Comparison of ENCODE assay signal across 20 cellular contexts in genomic region chr2:158828378-158829136, GRCh38. TPM values are rescaled to one million over a fixed set of nuclear protein-coding genes. Genes with fewer than 3 reads are reported as not detected.
DNase-seq lines count a peak whose midpoint lies in the region; ATAC-seq, FAIRE-seq and TF ChIP-seq lines count a peak whose summit lies in the region.
"Had no signal": no experiment of that assay in that cellular context is flagged by ENCODE, and none has a peak within 500 bp of the region (broad histone marks: within the 10 kb centered on the region; RNA-seq: fewer than 3 reads in every experiment).

No MANE protein-coding gene starts in this region.

- TF ChIP-seq POLR2A in A549 (IDR thresholded peaks at IDR 0.05; ENCODE audit: low read length) (no peak), upper lobe of left lung (IDR thresholded peaks at IDR 0.05) (no peak)

- H3K36me3 Mint-ChIP-seq in activated CD8-positive, alpha-beta memory T cell treated with anti-CD3 and anti-CD28 coated beads, Interleukin-2, amount 10 ng/mL, durations not matched to agents 7 days and 5 days: no peaks in the 10 kb centered on the region
- H3K36me3 Mint-ChIP-seq: immature natural killer cell had no signal

- no peaks in the 10 kb centered on the region for H3K27me3 ChIP-seq in osteoblast (ENCODE audit: insufficient read depth, low read length)
- no peaks in the 10 kb centered on the region for H3K27me3 ChIP-seq in upper lobe of left lung
- H3K27me3 ChIP-seq: Peyer's patch, suprapubic skin had no signal

- no peak overlapping the region for H2AFZ ChIP-seq in osteoblast (ENCODE audit: low read length)

- H3K4me1 Mint-ChIP-seq in activated CD8-positive, alpha-beta memory T cell treated with anti-CD3 and anti-CD28 coated beads, Interleukin-2, amount 10 ng/mL, durations not matched to agents 7 days and 5 days: no peaks in the 10 kb centered on the region
- H3K4me1 Mint-ChIP-seq: activated T-helper 17 cell treated with anti-CD3 and anti-CD28 coated beads, Interleukin-2, amount 50 U/mL, for 72 hours; immature natural killer cell had no signal

- no peaks in the 10 kb centered on the region for H4K20me1 ChIP-seq in osteoblast (ENCODE audit: insufficient read depth, low read length)

- H3K9me3 ChIP-seq in A549: no peaks in the 10 kb centered on the region
- no peaks in the 10 kb centered on the region for H3K9me3 ChIP-seq in osteoblast (ENCODE audit: low read depth, low read length)
- no peaks in the 10 kb centered on the region for H3K9me3 ChIP-seq in upper lobe of left lung
- H3K9me3 ChIP-seq: Peyer's patch, suprapubic skin had no signal

- H3K9me3 Mint-ChIP-seq in activated CD8-positive, alpha-beta memory T cell treated with anti-CD3 and anti-CD28 coated beads, Interleukin-2, amount 10 ng/mL, durations not matched to agents 7 days and 5 days (ENCODE audit: low read depth): no peaks in the 10 kb centered on the region
- H3K9me3 Mint-ChIP-seq: activated CD8-positive, alpha-beta T cell treated with anti-CD3 and anti-CD28 coated beads for 36 hours; activated T-helper 17 cell treated with anti-CD3 and anti-CD28 coated beads, Interleukin-2, amount 50 U/mL, for 72 hours; immature natural killer cell had no signal

- no peaks in the 10 kb centered on the region for H3K36me3 ChIP-seq in osteoblast (ENCODE audit: insufficient read depth, low read length)
- no peaks in the 10 kb centered on the region for H3K36me3 ChIP-seq in upper lobe of left lung
- H3K36me3 ChIP-seq: Peyer's patch, suprapubic skin had no signal

- no peak; a peak in 1 of 6 replicates for ATAC-seq in A549
- ATAC-seq in SK-N-SH treated with all-trans-retinoic acid at 6 μM for 48 hours: peak; percentile 77
- ATAC-seq in GM18909 (IDR thresholded peaks at IDR 0.05; ENCODE audit: poor library complexity, unreplicated experiment): no peak
- no peak for ATAC-seq in upper lobe of left lung (ENCODE audit: low FRiP score in 2 of 2)
- ATAC-seq in activated CD8-positive, alpha-beta memory T cell treated with anti-CD3 and anti-CD28 coated beads, Interleukin-2, amount 10 ng/mL, durations not matched to agents 7 days and 5 days: no peak
- ATAC-seq: activated CD8-positive, alpha-beta T cell treated with anti-CD3 and anti-CD28 coated beads for 36 hours; activated T-helper 17 cell treated with anti-CD3 and anti-CD28 coated beads, Interleukin-2, amount 50 U/mL, for 72 hours had no signal

- POLR2A ChIA-PET in A549 (lab: Yijun Ruan, JAX): no interaction called here

- TF ChIP-seq CTCF in A549 (IDR thresholded peaks at IDR 0.05) (no peak), fibroblast of pulmonary artery (IDR thresholded peaks at IDR 0.05; ENCODE audit: low read length, missing control alignments) (no peak), osteoblast (IDR thresholded peaks at IDR 0.05; ENCODE audit: extremely low read depth, low read depth, low read length) (no peak), upper lobe of left lung (IDR thresholded peaks at IDR 0.05) (no peak)

- no peak for DNase-seq in A549 (ENCODE audit: low read depth in 1 of 2, low spot score in 1 of 2)
- DNase-seq in fibroblast of pulmonary artery (ENCODE audit: low read depth): peak; percentile 59
- no peak for DNase-seq in osteoblast (ENCODE audit: insufficient read length, low spot score, missing footprints)
- DNase-seq in amygdala (lab: John Stamatoyannopoulos, UW): no peak
- DNase-seq in upper lobe of left lung: no peak
- no peak for DNase-seq in activated CD8-positive, alpha-beta memory T cell treated with anti-CD3 and anti-CD28 coated beads, Interleukin-2, amount 10 ng/mL, durations not matched to agents 7 days and 5 days
- DNase-seq: activated CD8-positive, alpha-beta T cell treated with anti-CD3 and anti-CD28 coated beads for 36 hours; effector CD8-positive, alpha-beta T cell; immature natural killer cell; NCI-H187 treated with DMSO at 0.1 percent for 48 hours; Peyer's patch; posterior cingulate gyrus had no signal

- TF ChIP-seq EP300 in A549 (IDR thresholded peaks at IDR 0.05) (no peak), upper lobe of left lung (IDR thresholded peaks at IDR 0.05) (no peak)

- no peak for TF ChIP-seq RAD21 in A549 (conservative IDR thresholded peaks at IDR 0.05 in 1 of 2, IDR thresholded peaks at IDR 0.05 in 1 of 2)

- H3K4me2 ChIP-seq in A549 (peak overlapping the region; percentile 22; the same call in 2 of the 3 replicates), osteoblast (ENCODE audit: insufficient read depth, low read length) (peak overlapping the region; percentile 30)

- H3K27me3 Mint-ChIP-seq in activated CD8-positive, alpha-beta memory T cell treated with anti-CD3 and anti-CD28 coated beads, Interleukin-2, amount 10 ng/mL, durations not matched to agents 7 days and 5 days: no peaks in the 10 kb centered on the region

- no peak overlapping the region for H3K27ac Mint-ChIP-seq in activated CD8-positive, alpha-beta memory T cell treated with anti-CD3 and anti-CD28 coated beads, Interleukin-2, amount 10 ng/mL, durations not matched to agents 7 days and 5 days
- H3K27ac Mint-ChIP-seq: activated CD8-positive, alpha-beta T cell treated with anti-CD3 and anti-CD28 coated beads for 36 hours; activated T-helper 17 cell treated with anti-CD3 and anti-CD28 coated beads, Interleukin-2, amount 50 U/mL, for 72 hours; immature natural killer cell had no signal

- peaks cover 9% of the 10 kb centered on the region; the same call in 1 of the 3 replicates for H3K4me1 ChIP-seq in A549
- H3K4me1 ChIP-seq in osteoblast (ENCODE audit: insufficient read depth, low read length): peaks cover 15% of the 10 kb centered on the region
- no peaks in the 10 kb centered on the region for H3K4me1 ChIP-seq in upper lobe of left lung
- H3K4me1 ChIP-seq: Peyer's patch, suprapubic skin had no signal

- H3K4me3 ChIP-seq in A549: no peak overlapping the region
- H3K4me3 ChIP-seq in fibroblast of pulmonary artery (replicated peaks; ENCODE audit: low read depth, low read length): no peak overlapping the region
- no peak overlapping the region for H3K4me3 ChIP-seq in osteoblast (ENCODE audit: insufficient read depth, low read length)
- H3K4me3 ChIP-seq in upper lobe of left lung: no peak overlapping the region
- H3K4me3 ChIP-seq: Peyer's patch, suprapubic skin had no signal

- CTCF ChIA-PET in A549 (lab: Yijun Ruan, JAX): no interaction called here
- CTCF ChIA-PET in activated CD8-positive, alpha-beta memory T cell treated with anti-CD3 and anti-CD28 coated beads, Interleukin-2, amount 10 ng/mL, durations not matched to agents 7 days and 5 days (lab: Charles Lee): interaction anchor here (1.2 kb wide), 1 partner anchor 16 kb away, joined by 3 read pairs; no protein-coding TSS in a partner anchor

- H3K79me2 ChIP-seq in osteoblast (ENCODE audit: insufficient read depth, low read length): no peaks in the 10 kb centered on the region

- H3K4me3 Mint-ChIP-seq in activated CD8-positive, alpha-beta memory T cell treated with anti-CD3 and anti-CD28 coated beads, Interleukin-2, amount 10 ng/mL, durations not matched to agents 7 days and 5 days: no peak overlapping the region
- H3K4me3 Mint-ChIP-seq: activated CD8-positive, alpha-beta T cell treated with anti-CD3 and anti-CD28 coated beads for 36 hours; activated T-helper 17 cell treated with anti-CD3 and anti-CD28 coated beads, Interleukin-2, amount 50 U/mL, for 72 hours; immature natural killer cell had no signal

- H3K27ac ChIP-seq in A549 (no peak overlapping the region), osteoblast (ENCODE audit: low read depth, low read length) (no peak overlapping the region), upper lobe of left lung (no peak overlapping the region)
- H3K27ac ChIP-seq: Peyer's patch, suprapubic skin had no signal

- 45% methylated on average over 4 of the region's 4 CpGs for WGBS in A549 (ENCODE audit: missing lambda C conversion rate)
- WGBS in upper lobe of left lung, 2 donors: 63 to 64% methylated on average over 4 of the region's 4 CpGs

- no peak for FAIRE-seq in A549 (lab: Jason Lieb, UNC)
- FAIRE-seq: GM18507 had no signal

TF ChIP-seq in A549, 52 proteins besides CTCF, POLR2A, EP300 and RAD21 (continues in another document):
- no peak for TF ChIP-seq JUN (IDR thresholded peaks at IDR 0.05)
- no peak for TF ChIP-seq PHF8 (IDR thresholded peaks at IDR 0.05; ENCODE audit: borderline replicate concordance, low read depth)
- no peak for TF ChIP-seq SMC3 (IDR thresholded peaks at IDR 0.05)
- no peak for TF ChIP-seq HOXB5 (CRISPR knock-in tag; IDR thresholded peaks at IDR 0.05)
- TF ChIP-seq EHMT2 (IDR thresholded peaks at IDR 0.05; ENCODE audit: low read depth): no peak
- TF ChIP-seq FOSL2 (IDR thresholded peaks at IDR 0.05): no peak
- no peak for TF ChIP-seq FOSL2 (CRISPR knock-in tag; IDR thresholded peaks at IDR 0.05)
- TF ChIP-seq ESRRA (IDR thresholded peaks at IDR 0.05; ENCODE audit: borderline replicate concordance, low read length): no peak

TF ChIP-seq in SK-N-SH treated with all-trans-retinoic acid at 6 μM for 48 hours, 23 proteins besides CTCF, POLR2A, EP300 and RAD21:
- TF ChIP-seq ISL1 (CRISPR knock-in tag; IDR thresholded peaks at IDR 0.05) (peak; percentile 90), TCF4 (CRISPR knock-in tag; IDR thresholded peaks at IDR 0.05; ENCODE audit: borderline replicate concordance) (no peak)
TF ChIP-seq in SK-N-SH treated with all-trans-retinoic acid at 6 μM for 48 hours: peak in this region for 1.

RNA-seq across cellular contexts. Expression of gene DAPL1, which starts 33.4 kb away (rescaled TPM):
- polyA plus RNA-seq in A549 (2011; rRNA removed) (not detected in 2 replicates), A549 (2017; fragmentation: RNase III; extraction: RNeasy Plus Mini Kit Qiagen cat#74134 plus additional on column Dnase treatment) (not detected in 3 replicates)
- not detected in 2 replicates for polyA plus RNA-seq in A549 (2012; cell fraction: cytosol; rRNA removed)
- polyA plus RNA-seq in A549 (2012; cell fraction: nucleus; rRNA removed): not detected in 2 replicates
- not detected in 2 replicates for polyA minus RNA-seq in A549 (2011; rRNA and poly(A)+ RNA removed)
- total RNA-seq in osteoblast (0.29 TPM in 1 of 2 replicates, not detected in the other), upper lobe of left lung (under 1 TPM in 1 of 6 donors, not detected in 5; 0.43 TPM)
- not detected for total RNA-seq in activated CD8-positive, alpha-beta memory T cell treated with anti-CD3 and anti-CD28 coated beads, Interleukin-2, amount 10 ng/mL, durations not matched to agents 7 days and 5 days
- total RNA-seq: activated CD8-positive, alpha-beta T cell treated with anti-CD3 and anti-CD28 coated beads for 36 hours; activated T-helper 17 cell treated with anti-CD3 and anti-CD28 coated beads, Interleukin-2, amount 50 U/mL, for 72 hours; glomerular endothelial cell; mononuclear cell; Peyer's patch had no signal
- polyA plus RNA-seq: AG04450, immature natural killer cell had no signal
